1 cellular context compared by ENCODE assay signal in the genomic region with DNA sequence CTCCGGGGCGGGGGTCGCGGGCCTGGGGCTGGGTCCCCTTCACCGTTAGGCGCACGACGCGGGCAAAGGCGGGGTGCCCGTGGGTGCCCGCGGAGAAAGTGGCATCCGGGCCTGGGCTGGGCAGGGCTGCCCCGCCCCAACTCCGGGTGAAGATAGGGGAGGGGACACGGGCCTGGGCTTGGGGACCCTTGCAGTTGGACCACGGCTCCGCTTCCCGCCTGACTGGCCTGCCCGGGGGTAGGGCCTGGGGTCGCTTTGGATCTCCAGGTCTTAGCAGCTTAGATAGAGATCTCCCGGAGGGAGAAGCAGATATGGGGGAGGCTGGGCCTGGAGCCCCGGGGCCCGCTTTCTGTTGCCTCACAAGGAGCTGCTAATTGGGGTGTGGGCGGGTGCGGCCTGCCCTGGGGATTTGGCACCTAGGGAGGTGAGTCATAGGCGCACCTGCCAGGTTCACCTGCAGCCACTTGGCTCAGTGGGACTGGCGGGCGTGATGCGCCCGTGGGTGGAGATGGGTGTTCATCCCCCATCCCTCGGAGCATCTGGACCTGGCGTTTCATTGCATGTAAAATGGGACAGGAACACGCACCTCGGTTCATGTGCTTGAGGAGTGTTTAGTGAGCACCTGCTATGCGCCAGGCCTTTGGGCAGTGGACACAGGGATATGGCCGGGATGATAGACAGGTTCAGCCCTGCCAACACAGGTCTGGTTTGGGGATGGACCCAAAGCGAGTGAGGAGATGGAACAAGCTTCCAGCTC.
A peak's percentile ranks its signal among the peaks of the same experiment; 100 is the strongest.
TF ChIP-seq lines count a peak whose summit lies in the region.

No MANE protein-coding gene starts in this region.

TF ChIP-seq in IMR-90, 13 proteins besides CTCF, POLR2A, EP300 and RAD21:
- TF ChIP-seq FOS (IDR thresholded peaks at IDR 0.05; ENCODE audit: low read depth, low read length): 0 out of 2 replicates have a peak, but pooled peaks have one; percentile 9
- no peak for TF ChIP-seq RFX5 (IDR thresholded peaks at IDR 0.05; ENCODE audit: low read depth, low read length)
